ENCODE assay signal across 21 cellular contexts in the genomic region with DNA sequence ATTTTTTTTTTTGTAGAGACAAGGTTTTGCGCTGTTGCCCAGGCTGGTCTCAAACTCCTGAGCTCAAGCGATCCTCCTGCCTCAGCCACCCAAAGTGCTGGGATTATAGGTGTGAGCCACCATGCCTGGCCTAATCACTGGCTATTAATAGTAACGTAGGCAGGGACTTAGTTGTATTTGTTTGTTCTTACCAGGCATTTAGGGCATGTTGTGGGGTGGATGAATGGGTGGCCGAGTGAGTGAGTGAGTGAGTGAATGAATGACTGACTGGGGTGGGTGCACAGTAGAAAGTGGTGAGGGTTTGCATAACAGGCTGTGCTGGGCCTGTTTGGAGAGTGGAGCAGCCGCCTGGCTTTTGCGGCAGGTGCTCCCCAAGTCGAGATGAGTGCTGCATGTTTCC.
DNase-seq lines count a peak whose midpoint lies in the region; ATAC-seq and TF ChIP-seq lines count a peak whose summit lies in the region.
"Had no signal": no experiment of that assay in that cellular context is flagged by ENCODE, and none has a peak within 500 bp of the region (broad histone marks: within the 10 kb centered on the region; RNA-seq: fewer than 3 reads in every experiment).

No MANE protein-coding gene starts in this region.

- H3K4me1 Mint-ChIP-seq in stimulated activated naive CD8-positive, alpha-beta T cell treated with anti-CD3 and anti-CD28 coated beads, Interleukin-15, amount 100 ng/mL, for 72 hours: no peaks in the 10 kb centered on the region
- no peaks in the 10 kb centered on the region for H3K4me1 Mint-ChIP-seq in neural progenitor cell

- no peak overlapping the region for H3K4me3 ChIP-seq in heart right ventricle
- H3K4me3 ChIP-seq in neural progenitor cell: no peak overlapping the region
- no peak overlapping the region for H3K4me3 ChIP-seq in spleen
- H3K4me3 ChIP-seq: A549; BLaER1 treated with 17β-estradiol and CSF1 and Interleukin-3, amounts not matched to agents 10 nM and 100 nM; SJCRH30 had no signal

- peak overlapping the region; percentile 11 to 55 for H3K27ac Mint-ChIP-seq in stimulated activated naive CD8-positive, alpha-beta T cell treated with anti-CD3 and anti-CD28 coated beads, Interleukin-15, amount 100 ng/mL, for 72 hours
- peak overlapping the region; percentile 61 for H3K27ac Mint-ChIP-seq in neural progenitor cell
- H3K27ac Mint-ChIP-seq: CD4-positive, alpha-beta T cell had no signal

- no peak for DNase-seq in stimulated activated naive CD8-positive, alpha-beta T cell treated with anti-CD3 and anti-CD28 coated beads, Interleukin-15, amount 100 ng/mL, for 72 hours
- DNase-seq in stimulated activated naive CD8-positive, alpha-beta T cell treated with anti-CD3 and anti-CD28 coated beads, Interleukin-15, Interleukin-2, amounts not matched to agents 100 U/mL and 50 U/mL, for 24 hours: no peak
- no peak for DNase-seq in heart right ventricle
- DNase-seq in neural progenitor cell (ENCODE audit: low spot score): no peak
- DNase-seq in spleen: peak; percentile 1
- DNase-seq in NCI-H2107 (lab: John Stamatoyannopoulos, UW): no peak
- no peak for DNase-seq in omental fat pad (ENCODE audit: low spot score)
- DNase-seq: AML-193; CD4-positive, alpha-beta T cell; H7; NCI-H1048; NCI-H1417; NCI-H1694; NCI-H2029 treated with DMSO at 0.1 percent for 48 hours; NCI-H345; NCI-H510A treated with DMSO at 0.1 percent for 48 hours; SJCRH30 had no signal

- H2AFZ ChIP-seq in neural progenitor cell (replicated peaks): no peak overlapping the region

- no peaks in the 10 kb centered on the region for H3F3A ChIP-seq in neural progenitor cell (ENCODE audit: low read depth)

- no peak for ATAC-seq in stimulated activated naive CD8-positive, alpha-beta T cell treated with anti-CD3 and anti-CD28 coated beads, Interleukin-15, amount 100 ng/mL, for 72 hours
- no peak for ATAC-seq in stimulated activated naive CD8-positive, alpha-beta T cell treated with anti-CD3 and anti-CD28 coated beads, Interleukin-15, Interleukin-2, amounts not matched to agents 100 U/mL and 50 U/mL, for 24 hours
- ATAC-seq in heart right ventricle (peak in 7 of 8 donors; percentile 14 to 79 (median 61)), GM19467 (IDR thresholded peaks at IDR 0.05; ENCODE audit: unreplicated experiment) (no peak), omental fat pad (ENCODE audit: low FRiP score) (no peak)
- ATAC-seq: A549, SK-N-SH treated with all-trans-retinoic acid at 6 μM for 48 hours had no signal

- no peak overlapping the region for H3K4me2 ChIP-seq in neural progenitor cell
- H3K4me2 ChIP-seq: A549; BLaER1 treated with 17β-estradiol and CSF1 and Interleukin-3, amounts not matched to agents 10 nM and 100 nM had no signal

- no peaks in the 10 kb centered on the region for H4K20me1 ChIP-seq in neural progenitor cell (ENCODE audit: low read depth)

- TF ChIP-seq POLR2A in spleen (IDR thresholded peaks at IDR 0.05): no peak

- intact Hi-C loops in heart right ventricle (cut with DNase I): loop anchor here in 1 of 10 donors (10.0 kb wide), 1 partner anchor 47 kb away; no protein-coding TSS in a partner anchor
- intact Hi-C loops in spleen (cut with DNase I; ENCODE audit: low total_unique reads): no loop called here

- peaks cover 6 to 100% (median 80%) of the 10 kb centered on the region in 9 donors for H3K36me3 ChIP-seq in heart right ventricle
- no peaks in the 10 kb centered on the region for H3K36me3 ChIP-seq in neural progenitor cell
- H3K36me3 ChIP-seq in spleen: peaks cover 0 to 100% (median 57%) of the 10 kb centered on the region in 6 donors
- H3K36me3 ChIP-seq: BLaER1 treated with 17β-estradiol and CSF1 and Interleukin-3, amounts not matched to agents 10 nM and 100 nM; SJCRH30 had no signal

- H3K27me3 Mint-ChIP-seq in stimulated activated naive CD8-positive, alpha-beta T cell treated with anti-CD3 and anti-CD28 coated beads, Interleukin-15, amount 100 ng/mL, for 72 hours: no peaks in the 10 kb centered on the region
- peaks cover 2% of the 10 kb centered on the region for H3K27me3 Mint-ChIP-seq in neural progenitor cell (ENCODE audit: insufficient read depth, low read depth)
- H3K27me3 Mint-ChIP-seq: CD4-positive, alpha-beta T cell had no signal

- no peaks in the 10 kb centered on the region for H3K9me3 Mint-ChIP-seq in stimulated activated naive CD8-positive, alpha-beta T cell treated with anti-CD3 and anti-CD28 coated beads, Interleukin-15, amount 100 ng/mL, for 72 hours
- H3K9me3 Mint-ChIP-seq in neural progenitor cell: no peaks in the 10 kb centered on the region
- H3K9me3 Mint-ChIP-seq: CD4-positive, alpha-beta T cell had no signal

- WGBS in heart right ventricle, 2 donors: 59 to 74% methylated on average over 7 of the region's 7 CpGs
- 88 to 98% (median 94%) methylated on average over 7 of the region's 7 CpGs for WGBS in spleen, 5 donors

- H3K27ac ChIP-seq in heart right ventricle: peak overlapping the region in 4 of 10 donors; percentile 0 to 36 (median 26)
- no peak overlapping the region for H3K27ac ChIP-seq in neural progenitor cell
- H3K27ac ChIP-seq in spleen: no peak overlapping the region
- H3K27ac ChIP-seq: A549; BLaER1 treated with 17β-estradiol and CSF1 and Interleukin-3, amounts not matched to agents 10 nM and 100 nM; SJCRH30 had no signal

- H3K4me1 ChIP-seq in heart right ventricle (peaks cover 0 to 15% (median 0%) of the 10 kb centered on the region in 9 donors), neural progenitor cell (no peaks in the 10 kb centered on the region), spleen (no peaks in the 10 kb centered on the region)
- H3K4me1 ChIP-seq: A549; BLaER1 treated with 17β-estradiol and CSF1 and Interleukin-3, amounts not matched to agents 10 nM and 100 nM; SJCRH30 had no signal

- peaks cover 4% of the 10 kb centered on the region for H3K36me3 Mint-ChIP-seq in neural progenitor cell

- no peak overlapping the region for H3K4me3 Mint-ChIP-seq in stimulated activated naive CD8-positive, alpha-beta T cell treated with anti-CD3 and anti-CD28 coated beads, Interleukin-15, amount 100 ng/mL, for 72 hours
- no peak overlapping the region for H3K4me3 Mint-ChIP-seq in neural progenitor cell
- H3K4me3 Mint-ChIP-seq: CD4-positive, alpha-beta T cell had no signal

- TF ChIP-seq CTCF in heart right ventricle (IDR thresholded peaks at IDR 0.05) (no peak), neural progenitor cell (IDR thresholded peaks at IDR 0.05) (no peak), spleen (IDR thresholded peaks at IDR 0.05 in 8 of 11, conservative IDR thresholded peaks at IDR 0.05 in 3 of 11) (no peak), omental fat pad (IDR thresholded peaks at IDR 0.05) (no peak)

- H3K27me3 ChIP-seq in heart right ventricle (no peaks in the 10 kb centered on the region), neural progenitor cell (no peaks in the 10 kb centered on the region), spleen (replicated peaks in 1 of 7) (no peaks in the 10 kb centered on the region)
- H3K27me3 ChIP-seq: BLaER1 treated with 17β-estradiol and CSF1 and Interleukin-3, amounts not matched to agents 10 nM and 100 nM; SJCRH30 had no signal

- H3K9me3 ChIP-seq in heart right ventricle (no peaks in the 10 kb centered on the region), neural progenitor cell (ENCODE audit: low read depth) (no peaks in the 10 kb centered on the region), spleen (no peaks in the 10 kb centered on the region)
- H3K9me3 ChIP-seq: A549; BLaER1 treated with 17β-estradiol and CSF1 and Interleukin-3, amounts not matched to agents 10 nM and 100 nM; SJCRH30 had no signal

- H3K9ac ChIP-seq in neural progenitor cell: no peak overlapping the region
- H3K9ac ChIP-seq: BLaER1 treated with 17β-estradiol and CSF1 and Interleukin-3, amounts not matched to agents 10 nM and 100 nM had no signal

- H3K79me2 ChIP-seq in neural progenitor cell (ENCODE audit: low read depth): no peaks in the 10 kb centered on the region

Comparison
In these comparisons a context has a peak if more than half of its experiments do, and no peak if none do; other contexts are left out.
1. ATAC-seq: peak in heart right ventricle (7 of 8); none in stimulated activated naive CD8-positive, alpha-beta T cell treated with anti-CD3 and anti-CD28 coated beads, Interleukin-15, amount 100 ng/mL, for 72 hours (single experiment), stimulated activated naive CD8-positive, alpha-beta T cell treated with anti-CD3 and anti-CD28 coated beads, Interleukin-15, Interleukin-2, amounts not matched to agents 100 U/mL and 50 U/mL, for 24 hours (single experiment), GM19467 (single experiment) and omental fat pad (single experiment).